Comparison of ENCODE assay signal across 8 cellular contexts in the genomic region with DNA sequence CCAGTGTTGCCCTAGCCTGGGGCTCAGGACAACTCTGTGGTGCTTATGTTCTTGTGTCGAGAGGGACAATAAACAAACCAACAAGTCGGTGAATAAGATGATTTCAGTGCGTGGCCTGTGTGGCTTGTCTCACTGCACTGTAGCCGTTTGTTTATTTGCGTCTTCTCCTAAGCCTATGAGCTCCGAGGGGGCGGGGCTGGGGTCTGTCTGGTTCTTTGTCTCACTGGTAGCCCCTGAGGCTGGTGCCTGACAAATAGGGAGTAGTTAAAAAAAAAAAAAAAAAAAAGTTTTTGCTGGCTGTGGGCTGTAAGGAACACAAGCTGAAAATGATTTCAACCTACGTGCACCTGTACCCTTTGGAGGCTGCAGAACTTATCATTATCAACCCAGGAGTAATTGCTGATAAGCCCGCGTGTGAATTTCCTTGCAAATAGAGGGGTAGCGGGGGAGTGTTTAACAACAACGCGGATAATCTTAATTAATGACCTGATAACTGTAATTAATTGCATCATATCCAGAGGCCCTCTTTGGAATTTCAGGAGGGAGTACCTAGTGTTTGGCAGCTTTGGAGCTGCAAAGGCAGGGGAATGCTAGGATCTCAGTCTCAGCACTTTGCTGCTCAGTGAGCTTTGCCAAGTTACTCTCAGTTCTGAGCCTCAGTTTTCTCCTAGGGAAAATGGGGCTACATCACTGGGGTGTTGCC. TPM values are rescaled to one million over a fixed set of nuclear protein-coding genes. Genes with fewer than 3 reads are reported as not detected.
DNase-seq lines count a peak whose midpoint lies in the region; ATAC-seq, FAIRE-seq and TF ChIP-seq lines count a peak whose summit lies in the region.

No MANE protein-coding gene starts in this region.

- WGBS in HepG2 (ENCODE audit: low lambda C conversion rate), result 2% methylated on average over 13 of the region's 13 CpGs
- WGBS in testis, 2 donors, result 13 to 15% methylated on average over 13 of the region's 13 CpGs

- no peaks in the 10 kb centered on the region for H4K20me1 ChIP-seq in HepG2 (ENCODE audit: insufficient read depth, low read length)
- H4K20me1 ChIP-seq in Karpas-422 (ENCODE audit: insufficient read depth, low read depth, low read length), result no peaks in the 10 kb centered on the region

- TF ChIP-seq EP300 in HepG2 (IDR thresholded peaks at IDR 0.05; ENCODE audit: low read depth in 2 of 2, low read length in 2 of 2) (no peak), HepG2 (CRISPR knock-in tag; IDR thresholded peaks at IDR 0.05; ENCODE audit: borderline replicate concordance) (no peak)

- H3K9me2 ChIP-seq in Karpas-422 (replicated peaks; ENCODE audit: insufficient read depth, low read length), result no peaks in the 10 kb centered on the region

- H3K4me2 ChIP-seq in HepG2 (ENCODE audit: low read depth, low read length) (peak overlapping the region; percentile 68), Karpas-422 (ENCODE audit: low read depth, low read length, poor library complexity, severe bottlenecking) (no peak overlapping the region)

- DNase-seq in NCI-H1417 (lab: John Stamatoyannopoulos, UW), result peak in 2 of 3 experiments; percentile 65 to 89
- DNase-seq in NCI-H1417 treated with DMSO at 0.1 percent for 48 hours (lab: John Stamatoyannopoulos, UW), result no peak
- peak; percentile 39 to 83 for DNase-seq in ascending aorta (ENCODE audit: low spot score in 2 of 2)
- DNase-seq in HepG2 (ENCODE audit: low spot score), result peak; percentile 50
- peak; percentile 59 for DNase-seq in testis
- DNase-seq in Karpas-422, result no peak
- no peak for DNase-seq in 8988T

- intact Hi-C loops in ascending aorta (cut with DNase I), result loop anchor here (2.0 kb wide), 1 partner anchor 30 kb away; no protein-coding TSS in a partner anchor
- intact Hi-C loops in HepG2 (cut with micrococcal nuclease; ENCODE audit: unreplicated experiment), result loop anchor here (2.0 kb wide), 1 partner anchor 44 kb away; no protein-coding TSS in a partner anchor
- intact Hi-C loops in testis (cut with DNase I; ENCODE audit: low total_unique reads), result no loop called here

- H3K9me3 ChIP-seq in ascending aorta, result no peaks in the 10 kb centered on the region
- H3K9me3 ChIP-seq in HepG2 (ENCODE audit: low read length), result no peaks in the 10 kb centered on the region
- no peaks in the 10 kb centered on the region for H3K9me3 ChIP-seq in testis
- no peaks in the 10 kb centered on the region for H3K9me3 ChIP-seq in Karpas-422 (ENCODE audit: low read length)

- peaks cover 3% of the 10 kb centered on the region for H3K79me2 ChIP-seq in HepG2 (ENCODE audit: insufficient read depth, low read length)
- H3K79me2 ChIP-seq in Karpas-422 (ENCODE audit: low read length), result no peaks in the 10 kb centered on the region

- no peak for FAIRE-seq in HepG2 (lab: Jason Lieb, UNC)

- H3K36me3 ChIP-seq in ascending aorta (no peaks in the 10 kb centered on the region), HepG2 (replicated peaks in 1 of 2; ENCODE audit: control insufficient read depth in 1 of 2, insufficient read depth in 2 of 2, low read length in 2 of 2) (no peaks in the 10 kb centered on the region), testis (ENCODE audit: low read depth, missing control alignments) (no peaks in the 10 kb centered on the region), Karpas-422 (ENCODE audit: insufficient read depth, low read length) (no peaks in the 10 kb centered on the region)

- peak overlapping the region; percentile 49; the same call in 1 of the 2 replicates for H3K9ac ChIP-seq in HepG2 (ENCODE audit: insufficient read depth, low read depth, low read length)
- no peak overlapping the region for H3K9ac ChIP-seq in Karpas-422 (ENCODE audit: low read length)

- H2AFZ ChIP-seq in HepG2 (ENCODE audit: low read length) (no peak overlapping the region), Karpas-422 (ENCODE audit: low read length) (no peak overlapping the region)

- CTCF ChIA-PET in HepG2 (lab: Yijun Ruan, JAX; ENCODE audit: low intra/inter-chr PET ratio, low total read pairs), result no interaction called here

- peaks cover 9 to 32% of the 10 kb centered on the region in 2 donors for H3K4me1 ChIP-seq in ascending aorta
- peaks cover 49% of the 10 kb centered on the region for H3K4me1 ChIP-seq in HepG2 (ENCODE audit: insufficient read depth, low read length)
- peaks cover 26% of the 10 kb centered on the region for H3K4me1 ChIP-seq in testis
- no peaks in the 10 kb centered on the region; the same call in 1 of the 2 replicates for H3K4me1 ChIP-seq in Karpas-422 (ENCODE audit: low read length)

- no peak for TF ChIP-seq POLR2A in HepG2 (IDR thresholded peaks at IDR 0.05; ENCODE audit: insufficient read depth in 1 of 2, low read depth in 2 of 2, low read length in 2 of 2)
- TF ChIP-seq POLR2A in testis (IDR thresholded peaks at IDR 0.05), result no peak

- TF ChIP-seq RAD21 in HepG2 (CRISPR knock-in tag; IDR thresholded peaks at IDR 0.05), result no peak

- no TSS peak for BruUV-seq in HepG2 (replicated peaks; lab: Mats Ljungman, UMichigan)

- H3K4me3 ChIP-seq in ascending aorta, result peak overlapping the region; percentile 60 to 65
- peak overlapping the region in 2 of 3 experiments; percentile 50 to 70; a peak in 5 of 6 replicates for H3K4me3 ChIP-seq in HepG2 (replicated peaks in 1 of 3; ENCODE audit: insufficient read depth in 1 of 3, low read depth in 2 of 3, low read length in 3 of 3)
- peak overlapping the region in 1 of 2 donors; percentile 47 for H3K4me3 ChIP-seq in testis
- H3K4me3 ChIP-seq in Karpas-422 (ENCODE audit: low read length), result no peak overlapping the region

- in situ Hi-C loops in HepG2 (cut with HindIII; ENCODE audit: extremely low pct_ligation_motif_present, low pct_unique_long_range_greater_than_20kb), result no loop called here

- POLR2A ChIA-PET in HepG2 (lab: Yijun Ruan, JAX), result interaction anchor here (0.7 to 2.1 kb wide), 4 partner anchors 31 to 49 kb away, joined by 3 to 10 read pairs (median 4); no protein-coding TSS in a partner anchor

- H3K27me3 ChIP-seq in ascending aorta (no peaks in the 10 kb centered on the region), HepG2 (ENCODE audit: control insufficient read depth in 1 of 2, insufficient read depth in 2 of 2, low read length in 2 of 2) (peaks cover 1 to 15% of the 10 kb centered on the region in 2 experiments; a peak in 2 of 5 replicates), testis (no peaks in the 10 kb centered on the region), Karpas-422 (ENCODE audit: low read length) (no peaks in the 10 kb centered on the region)

- ATAC-seq in HepG2 (peak; percentile 53), GM18511 (IDR thresholded peaks at IDR 0.05; ENCODE audit: unreplicated experiment) (no peak)

- H3K27ac ChIP-seq in ascending aorta (peak overlapping the region; percentile 97 to 98), HepG2 (ENCODE audit: extremely low read length, insufficient read depth, low read length) (no peak overlapping the region), testis (peak overlapping the region in 1 of 2 donors; percentile 41), Karpas-422 (ENCODE audit: low read length) (no peak overlapping the region)

- TF ChIP-seq CTCF in ascending aorta (IDR thresholded peaks at IDR 0.05) (no peak), HepG2 (CRISPR knock-in tag; IDR thresholded peaks at IDR 0.05) (no peak), testis (IDR thresholded peaks at IDR 0.05) (no peak)

TF ChIP-seq in HepG2, 621 proteins besides CTCF, POLR2A, EP300 and RAD21 (continues in another document):
- TF ChIP-seq, protein P1, sequence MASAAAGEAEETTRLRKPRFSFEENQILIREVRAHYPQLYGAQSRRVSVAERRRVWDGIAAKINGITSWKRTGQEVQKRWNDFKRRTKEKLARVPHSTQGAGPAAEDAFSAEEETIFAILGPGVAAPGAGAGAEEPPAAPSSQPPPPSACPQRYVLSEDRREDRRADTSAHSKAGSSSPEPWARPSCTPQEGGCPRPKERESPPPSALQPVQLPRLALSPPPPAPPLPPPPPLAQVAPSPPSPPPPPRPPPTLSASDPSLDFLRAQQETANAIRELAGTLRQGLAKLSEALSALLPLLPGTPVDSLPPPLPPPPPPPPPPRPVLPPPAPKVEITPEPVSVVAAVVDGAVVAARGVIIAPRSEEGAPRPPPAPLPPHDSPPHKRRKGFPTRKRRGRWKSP (CRISPR knock-in tag; IDR thresholded peaks at IDR 0.05), result peak; percentile 59; the same call in 1 of the 2 replicates
- TF ChIP-seq SNRNP70 (IDR thresholded peaks at IDR 0.05; ENCODE audit: low read depth, low read length), result no peak
- no peak for TF ChIP-seq MEF2D (CRISPR knock-in tag; IDR thresholded peaks at IDR 0.05)
- TF ChIP-seq NCOR1 (IDR thresholded peaks at IDR 0.05; ENCODE audit: borderline replicate concordance, low read length), result 0 out of 2 replicates have a peak, but pooled peaks have one; percentile 16
- TF ChIP-seq ZMYM3 (CRISPR knock-in tag; IDR thresholded peaks at IDR 0.05), result 0 out of 2 replicates have a peak, but pooled peaks have one; percentile 42
- no peak for TF ChIP-seq ZNF569 (CRISPR knock-in tag; IDR thresholded peaks at IDR 0.05; ENCODE audit: borderline replicate concordance)

RNA-seq across cellular contexts. Expression of gene ARHGEF10L, which starts 0.9 kb away (rescaled TPM):
- total RNA-seq in ascending aorta (177 TPM), HepG2 (2016; rRNA removed; fragmentation: Illumina TruSeq; extraction: Trizol) (26.2 and 46.5 TPM in 2 replicates), testis (10 to 100 TPM; 18.4 to 20.3 TPM)
- total RNA-seq in HepG2 (2016; cell fraction: cytosol; rRNA removed; fragmentation: Illumina TruSeq; extraction: Trizol; ENCODE audit: low read depth), result 13.6 and 14.7 TPM in 2 replicates
- total RNA-seq in HepG2 (2016; cell fraction: insoluble cytoplasmic fraction; rRNA removed; fragmentation: Illumina TruSeq; extraction: Trizol), result 24.8 and 47.9 TPM in 2 replicates
- total RNA-seq in HepG2 (2016; cell fraction: membrane; rRNA removed; fragmentation: Illumina TruSeq; extraction: Trizol), result 19.1 and 19.9 TPM in 2 replicates
- 59.8 and 74.6 TPM in 2 replicates for total RNA-seq in HepG2 (2016; cell fraction: nucleus; rRNA removed; fragmentation: Illumina TruSeq; extraction: Trizol)
- polyA plus RNA-seq in HepG2 (2011; rRNA removed) (78.3 and 107 TPM in 2 replicates), testis (ENCODE audit: insufficient read depth, low read depth, low replicate concordance) (13.5 TPM)
- 20.2 and 37.0 TPM in 2 replicates for polyA plus RNA-seq in HepG2 (2011; cell fraction: cytosol; rRNA removed)
- polyA plus RNA-seq in HepG2 (2011; cell fraction: nucleus; rRNA removed), result 844 and 1,154 TPM in 2 replicates
- polyA plus RNA-seq in HepG2 (2012), result 43.3 and 63.3 TPM in 2 replicates
- polyA plus RNA-seq in HepG2 (2016; cell fraction: cytosol; fragmentation: Illumina TruSeq; extraction: Trizol; ENCODE audit: low read depth), result 2.2 and 2.8 TPM in 2 replicates
- polyA plus RNA-seq in HepG2 (2016; cell fraction: insoluble cytoplasmic fraction; fragmentation: Illumina TruSeq; extraction: Trizol; ENCODE audit: low read depth), result 18.1 and 22.2 TPM in 2 replicates
- polyA plus RNA-seq in HepG2 (2016; cell fraction: membrane; fragmentation: Illumina TruSeq; extraction: Trizol; ENCODE audit: low read depth), result 4.7 and 5.9 TPM in 2 replicates
- 127 and 131 TPM in 2 replicates for polyA plus RNA-seq in HepG2 (2016; cell fraction: nucleus; fragmentation: Illumina TruSeq; extraction: Trizol; ENCODE audit: insufficient read depth, low read depth)
- 15.7 and 166 TPM in 2 replicates for polyA minus RNA-seq in HepG2 (2011; rRNA and poly(A)+ RNA removed; ENCODE audit: low replicate concordance)
- 36.6 and 43.4 TPM in 2 replicates for polyA minus RNA-seq in HepG2 (2011; cell fraction: cytosol; rRNA and poly(A)+ RNA removed)
- 147 and 148 TPM in 2 replicates for polyA minus RNA-seq in HepG2 (2011; cell fraction: nucleus; rRNA and poly(A)+ RNA removed)
- total RNA-seq in Karpas-422 (2014; rRNA removed; shearing (Covaris generic); ENCODE audit: low replicate concordance), result not detected in 2 replicates

Comparison
In these comparisons a context has a peak if more than half of its experiments do, and no peak if none do; other contexts are left out.
1. DNase-seq: peak in NCI-H1417 (2 of 3), ascending aorta (2 of 2), HepG2 (single experiment) and testis (single experiment); none in NCI-H1417 treated with DMSO at 0.1 percent for 48 hours (single experiment), Karpas-422 (single experiment) and 8988T (single experiment).
2. H3K27ac ChIP-seq: peak in ascending aorta (2 of 2); none in HepG2 (single experiment) and Karpas-422 (single experiment).
3. RNA of gene ARHGEF10L, which starts 0.9 kb away (total RNA-seq): 177 TPM in ascending aorta (single experiment), 13.6 to 74.6 TPM in HepG2 and 18.4 to 20.3 TPM in testis; not detected in Karpas-422; every median in the first group is over 10 times any median in the second.